ENCODE assay signal across 8 cellular contexts in the genomic region with DNA sequence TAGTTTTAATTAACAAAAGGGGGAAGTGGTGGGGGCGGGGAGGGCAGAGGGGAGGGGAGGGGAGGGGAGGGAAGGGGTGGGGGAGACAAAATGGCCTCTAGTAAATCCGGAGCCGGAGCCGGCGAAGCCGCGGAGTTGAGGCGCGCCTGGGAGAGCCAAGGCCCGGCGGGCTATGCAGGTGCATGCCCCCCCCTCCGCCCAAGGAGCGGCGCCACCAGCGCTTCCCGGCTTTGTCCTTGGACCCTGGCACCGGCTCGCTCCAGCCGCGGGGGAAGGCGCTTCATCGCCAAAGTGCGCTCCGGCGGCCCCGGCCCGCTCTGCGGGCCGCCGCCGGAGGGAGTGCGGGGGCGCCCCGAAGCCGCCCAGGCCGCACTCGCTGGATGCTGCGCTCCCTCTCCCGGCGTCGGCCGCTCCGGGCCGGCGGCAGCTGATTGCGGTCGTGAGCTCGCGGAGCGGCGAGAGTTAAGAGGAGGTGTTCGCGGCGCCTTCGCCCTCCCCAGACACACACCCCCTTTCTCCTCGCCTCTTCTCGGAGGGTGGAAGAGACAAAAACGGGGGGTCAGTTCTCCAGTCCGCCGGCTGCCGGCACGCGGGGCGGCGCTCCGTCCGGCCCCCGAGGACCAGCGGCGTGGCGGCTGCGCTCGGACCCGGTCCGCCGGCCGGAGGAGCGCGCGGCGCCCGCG. TPM values are rescaled to one million over a fixed set of nuclear protein-coding genes. Genes with fewer than 3 reads are reported as not detected.
DNase-seq lines count a peak whose midpoint lies in the region; ATAC-seq and TF ChIP-seq lines count a peak whose summit lies in the region.

A gene with protein sequence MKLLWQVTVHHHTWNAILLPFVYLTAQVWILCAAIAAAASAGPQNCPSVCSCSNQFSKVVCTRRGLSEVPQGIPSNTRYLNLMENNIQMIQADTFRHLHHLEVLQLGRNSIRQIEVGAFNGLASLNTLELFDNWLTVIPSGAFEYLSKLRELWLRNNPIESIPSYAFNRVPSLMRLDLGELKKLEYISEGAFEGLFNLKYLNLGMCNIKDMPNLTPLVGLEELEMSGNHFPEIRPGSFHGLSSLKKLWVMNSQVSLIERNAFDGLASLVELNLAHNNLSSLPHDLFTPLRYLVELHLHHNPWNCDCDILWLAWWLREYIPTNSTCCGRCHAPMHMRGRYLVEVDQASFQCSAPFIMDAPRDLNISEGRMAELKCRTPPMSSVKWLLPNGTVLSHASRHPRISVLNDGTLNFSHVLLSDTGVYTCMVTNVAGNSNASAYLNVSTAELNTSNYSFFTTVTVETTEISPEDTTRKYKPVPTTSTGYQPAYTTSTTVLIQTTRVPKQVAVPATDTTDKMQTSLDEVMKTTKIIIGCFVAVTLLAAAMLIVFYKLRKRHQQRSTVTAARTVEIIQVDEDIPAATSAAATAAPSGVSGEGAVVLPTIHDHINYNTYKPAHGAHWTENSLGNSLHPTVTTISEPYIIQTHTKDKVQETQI (minus strand): TSS at position 439 of the 683 bp plus-strand sequence. CDS start 797 bp downstream, outside the sequence.

- H3K9me3 ChIP-seq in BE2C (no peaks in the 10 kb centered on the region), thoracic aorta (no peaks in the 10 kb centered on the region)

- H3K4me3 ChIP-seq in BE2C (ENCODE audit: low read depth, low read length) (peak within 1 kb of the TSS; percentile 63), epithelial cell of esophagus (ENCODE audit: low read length) (peak within 1 kb of the TSS; percentile 45), mesendoderm (ENCODE audit: low read length) (peak within 1 kb of the TSS; percentile 40), thoracic aorta (peak within 1 kb of the TSS; percentile 71)

- TF ChIP-seq CTCF in BE2C (IDR thresholded peaks at IDR 0.05; ENCODE audit: low read depth, low read length), result peak; percentile 3; the same call in 1 of the 2 replicates
- no peak for TF ChIP-seq CTCF in epithelial cell of esophagus (IDR thresholded peaks at IDR 0.05; ENCODE audit: insufficient read depth, low read depth, low read length, missing control alignments)
- no peak for TF ChIP-seq CTCF in thoracic aorta (IDR thresholded peaks at IDR 0.05)

- peaks cover 12% of the 10 kb centered on the region for H3K79me1 ChIP-seq in mesendoderm (ENCODE audit: low read length)

- H3K56ac ChIP-seq in mesendoderm (ENCODE audit: low read length), result peak within 1 kb of the TSS; percentile 86

- H4K8ac ChIP-seq in mesendoderm (ENCODE audit: low read depth, low read length), result no peak within 1 kb of the TSS

- no peak within 1 kb of the TSS for H2BK15ac ChIP-seq in mesendoderm (replicated peaks; ENCODE audit: low read depth)

- H3K9ac ChIP-seq in mesendoderm (ENCODE audit: low read length), result peak within 1 kb of the TSS; percentile 63

- H3K36me3 ChIP-seq in BE2C (peaks cover 7% of the 10 kb centered on the region; the same call in 1 of the 2 replicates), mesendoderm (ENCODE audit: control insufficient read depth, insufficient read depth, low read length) (no peaks in the 10 kb centered on the region), thoracic aorta (no peaks in the 10 kb centered on the region)

- H3K27ac ChIP-seq in mesendoderm (ENCODE audit: low read depth, low read length) (peak within 1 kb of the TSS; percentile 71), thoracic aorta (no peak within 1 kb of the TSS)

- no peaks in the 10 kb centered on the region for H3K4me1 ChIP-seq in BE2C
- peaks cover 1% of the 10 kb centered on the region for H3K4me1 ChIP-seq in mesendoderm (ENCODE audit: control insufficient read depth, low read depth, low read length)
- peaks cover 5% of the 10 kb centered on the region in 2 donors for H3K4me1 ChIP-seq in thoracic aorta (ENCODE audit: control insufficient read depth in 1 of 2, low read depth in 2 of 2)

- no peak within 1 kb of the TSS for H3K23ac ChIP-seq in mesendoderm (ENCODE audit: low read length)

- H3K27me3 ChIP-seq in BE2C, result peaks cover 6% of the 10 kb centered on the region
- no peaks in the 10 kb centered on the region for H3K27me3 ChIP-seq in mesendoderm (ENCODE audit: insufficient read depth, low read length, poor library complexity)
- no peaks in the 10 kb centered on the region for H3K27me3 ChIP-seq in thoracic aorta (replicated peaks; ENCODE audit: insufficient read depth)

- H3K18ac ChIP-seq in mesendoderm (ENCODE audit: low read length), result peak within 1 kb of the TSS; percentile 71

- no peak within 1 kb of the TSS for H2BK5ac ChIP-seq in mesendoderm (ENCODE audit: low read length)

- H3K79me2 ChIP-seq in mesendoderm (ENCODE audit: control insufficient read depth, insufficient read depth, low read length), result no peaks in the 10 kb centered on the region

- ATAC-seq in HG03196 (IDR thresholded peaks at IDR 0.05; ENCODE audit: unreplicated experiment), result peak; percentile 38
- ATAC-seq in thoracic aorta (ENCODE audit: insufficient number of reproducible peaks, low FRiP score, low read depth), result no peak

- H3K4me2 ChIP-seq in mesendoderm (ENCODE audit: low read length), result peak within 1 kb of the TSS; percentile 83

- no peak within 1 kb of the TSS for H2AK5ac ChIP-seq in mesendoderm (ENCODE audit: low read length)

- peak within 1 kb of the TSS; percentile 36 for H2BK120ac ChIP-seq in mesendoderm (ENCODE audit: low read depth, low read length)

- no CpG with 5 or more reads among the region's 83 CpGs for WGBS in mesendoderm (ENCODE audit: extremely low coverage, insufficient coverage, low lambda C conversion rate)

- DNase-seq in BE2C (peak; percentile 50), GM19238 (ENCODE audit: insufficient read length, low spot score) (peak; percentile 66), epithelial cell of esophagus (ENCODE audit: low read depth) (peak; percentile 60), mesendoderm (peak; percentile 69), thoracic aorta (ENCODE audit: low spot score) (no peak), SW 1271 (lab: John Stamatoyannopoulos, UW) (no peak)
- DNase-seq in activated CD4-positive, alpha-beta T cell treated with anti-CD3 and anti-CD28 coated beads, Interleukin-2, amount 50 U/mL, for 1 hour, result peak; percentile 10

- H4K5ac ChIP-seq in mesendoderm (ENCODE audit: low read length), result no peak within 1 kb of the TSS

- peak within 1 kb of the TSS; percentile 57 for H3K4ac ChIP-seq in mesendoderm (ENCODE audit: low read depth, low read length)

RNA-seq across cellular contexts. Expression of the gene that starts here (rescaled TPM):
- polyA plus RNA-seq in BE2C (2012; ENCODE audit: insufficient read depth, insufficient read length, low read depth), result 3.3 TPM
- polyA plus RNA-seq in mesendoderm (2013, experiment 1 of 2), result 9.9 TPM
- 9.6 TPM for polyA plus RNA-seq in mesendoderm (2013, experiment 2 of 2)
- 1 to 10 TPM in 1 of 2 donors, under 1 TPM in 1; 0.85 to 2.2 TPM for total RNA-seq in thoracic aorta

Comparison
In these comparisons a context has a peak if more than half of its experiments do, and no peak if none do; other contexts are left out.
1. DNase-seq: peak in BE2C (single experiment), GM19238 (single experiment), activated CD4-positive, alpha-beta T cell treated with anti-CD3 and anti-CD28 coated beads, Interleukin-2, amount 50 U/mL, for 1 hour (single experiment), epithelial cell of esophagus (single experiment) and mesendoderm (single experiment); none in thoracic aorta (single experiment) and SW 1271 (0 of 2).
2. Peak in every context shown above with its lines, with median percentiles within 50 percentile points of each other: H3K4me3 ChIP-seq.